In the genomic region with DNA sequence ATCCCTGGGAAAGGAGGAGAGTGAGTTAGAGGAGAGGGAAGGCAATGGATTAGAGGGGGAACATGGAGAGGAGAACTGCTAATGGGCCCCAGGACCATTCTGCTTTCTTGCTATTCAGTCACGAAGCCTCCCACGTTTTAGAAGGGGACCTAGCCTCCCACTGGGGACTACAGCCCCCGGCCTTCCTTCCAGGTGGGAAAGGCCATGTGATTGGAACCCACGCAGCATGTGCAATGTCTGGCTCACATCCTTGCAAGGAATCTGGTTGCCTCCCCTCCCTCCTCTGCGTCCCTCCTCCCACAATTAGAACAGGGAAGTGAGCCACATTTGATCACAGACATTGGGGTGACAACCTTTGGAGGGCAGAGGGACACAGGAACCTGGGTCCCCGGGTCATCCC, we compare ENCODE assay signal across 8 cellular contexts.
"Had no signal": no experiment of that assay in that cellular context is flagged by ENCODE, and none has a peak within 500 bp of the region (broad histone marks: within the 10 kb centered on the region; RNA-seq: fewer than 3 reads in every experiment).

No MANE protein-coding gene starts in this region.

- DNase-seq: GDM1, GF-D8 had no signal

- H3K4me3 ChIP-seq: GM12878 had no signal

- FAIRE-seq: G401.6, GM12878, GM12891, GM12892, GM18507, GM19239 had no signal

- ATAC-seq: GM12878 had no signal
